ENCODE assay signal across 26 cellular contexts in genomic region chr15:27660676-27661075, GRCh38.
"Had no signal": no experiment of that assay in that cellular context is flagged by ENCODE, and none has a peak within 500 bp of the region (broad histone marks: within the 10 kb centered on the region; RNA-seq: fewer than 3 reads in every experiment).

No MANE protein-coding gene starts in this region.

- H3K36me3 ChIP-seq: breast epithelium, SJCRH30 had no signal

- ATAC-seq: activated CD4-positive, alpha-beta T cell treated with anti-CD3 and anti-CD28 coated beads for 36 hours; activated CD8-positive, alpha-beta T cell treated with anti-CD3 and anti-CD28 coated beads, Interleukin-2, amount 10 ng/mL, durations not matched to agents 7 days and 5 days; activated naive CD8-positive, alpha-beta T cell treated with anti-CD3 and anti-CD28 coated beads, Interleukin-2, amount 50 U/mL, for 24 hours; activated T-cell treated with anti-CD3 and anti-CD28 coated beads, Interleukin-2, amount 50 U/mL, for 4 hours; body of pancreas; K562; Panc1 had no signal

- DNase-seq: activated CD4-positive, alpha-beta T cell treated with anti-CD3 and anti-CD28 coated beads for 36 hours; activated CD4-positive, alpha-beta T cell treated with anti-CD3 and anti-CD28 coated beads, Interleukin-2, amount 10 ng/mL, durations not matched to agents 7 days and 5 days; activated CD4-positive, alpha-beta T cell treated with anti-CD3 and anti-CD28 coated beads, Interleukin-2, amount 50 U/mL, for 48 hours; activated CD8-positive, alpha-beta T cell treated with anti-CD3 and anti-CD28 coated beads, Interleukin-2, amount 10 ng/mL, durations not matched to agents 7 days and 5 days; activated naive CD4-positive, alpha-beta T cell treated with anti-CD3 and anti-CD28 coated beads, Interleukin-2, amount 10 ng/mL, durations not matched to agents 7 days and 5 days; activated naive CD8-positive, alpha-beta T cell treated with anti-CD3 and anti-CD28 coated beads, Interleukin-2, amount 50 U/mL, for 24 hours; activated T-cell treated with anti-CD3 and anti-CD28 coated beads for 4 hours; activated T-cell treated with anti-CD3 and anti-CD28 coated beads, Interleukin-2, amount 50 U/mL, for 4 hours; anterior cingulate cortex; body of pancreas; caudate nucleus; NCI-H1105; NCI-H1417 treated with DMSO at 0.1 percent for 48 hours; NCI-H187 treated with DMSO at 0.1 percent for 48 hours; NCI-H2081; NCI-H345; NCI-H524 treated with DMSO at 0.1 percent for 48 hours; SHP77; SJCRH30; T1000 had no signal

- H3K4me3 Mint-ChIP-seq: activated CD4-positive, alpha-beta T cell treated with anti-CD3 and anti-CD28 coated beads for 36 hours; activated CD4-positive, alpha-beta T cell treated with anti-CD3 and anti-CD28 coated beads, Interleukin-2, amount 10 ng/mL, durations not matched to agents 7 days and 5 days; activated CD8-positive, alpha-beta T cell treated with anti-CD3 and anti-CD28 coated beads, Interleukin-2, amount 10 ng/mL, durations not matched to agents 7 days and 5 days; activated naive CD4-positive, alpha-beta T cell treated with anti-CD3 and anti-CD28 coated beads, Interleukin-2, amount 10 ng/mL, durations not matched to agents 7 days and 5 days; activated naive CD8-positive, alpha-beta T cell; activated naive CD8-positive, alpha-beta T cell treated with anti-CD3 and anti-CD28 coated beads, Interleukin-2, amount 50 U/mL, for 24 hours; activated T-cell treated with anti-CD3 and anti-CD28 coated beads, Interleukin-2, amount 50 U/mL, for 4 hours; activated T-helper 1 cell treated with anti-CD3 and anti-CD28 coated beads, Interleukin-12 subunit alpha, Interleukin-12 subunit beta, Interleukin-2, Interleukin-4 antibody, amounts not matched to agents 30 ng/mL and 10 ng/mL and 1 ng/mL, durations not matched to agents 14 hours and 24 hours and 36 hours had no signal

- H3K36me3 Mint-ChIP-seq: activated naive CD4-positive, alpha-beta T cell treated with anti-CD3 and anti-CD28 coated beads, Interleukin-2, amount 10 ng/mL, durations not matched to agents 7 days and 5 days; activated naive CD8-positive, alpha-beta T cell had no signal

- H3K9me3 Mint-ChIP-seq: activated T-cell treated with anti-CD3 and anti-CD28 coated beads, Interleukin-2, amount 50 U/mL, for 4 hours had no signal

- H3K27me3 Mint-ChIP-seq: activated CD4-positive, alpha-beta T cell treated with anti-CD3 and anti-CD28 coated beads for 36 hours; activated CD4-positive, alpha-beta T cell treated with anti-CD3 and anti-CD28 coated beads, Interleukin-2, amount 10 ng/mL, durations not matched to agents 7 days and 5 days; activated naive CD4-positive, alpha-beta T cell treated with anti-CD3 and anti-CD28 coated beads, Interleukin-2, amount 10 ng/mL, durations not matched to agents 7 days and 5 days; activated naive CD8-positive, alpha-beta T cell; activated naive CD8-positive, alpha-beta T cell treated with anti-CD3 and anti-CD28 coated beads, Interleukin-2, amount 50 U/mL, for 24 hours had no signal

- H3K4me1 Mint-ChIP-seq: activated naive CD4-positive, alpha-beta T cell treated with anti-CD3 and anti-CD28 coated beads, Interleukin-2, amount 10 ng/mL, durations not matched to agents 7 days and 5 days; activated naive CD8-positive, alpha-beta T cell treated with anti-CD3 and anti-CD28 coated beads, Interleukin-2, amount 50 U/mL, for 24 hours had no signal

- H3K27ac Mint-ChIP-seq: activated CD4-positive, alpha-beta T cell treated with anti-CD3 and anti-CD28 coated beads for 36 hours; activated CD4-positive, alpha-beta T cell treated with anti-CD3 and anti-CD28 coated beads, Interleukin-2, amount 10 ng/mL, durations not matched to agents 7 days and 5 days; activated CD8-positive, alpha-beta T cell treated with anti-CD3 and anti-CD28 coated beads, Interleukin-2, amount 10 ng/mL, durations not matched to agents 7 days and 5 days; activated naive CD4-positive, alpha-beta T cell treated with anti-CD3 and anti-CD28 coated beads, Interleukin-2, amount 10 ng/mL, durations not matched to agents 7 days and 5 days; activated naive CD8-positive, alpha-beta T cell; activated naive CD8-positive, alpha-beta T cell treated with anti-CD3 and anti-CD28 coated beads, Interleukin-2, amount 50 U/mL, for 24 hours; activated T-helper 1 cell treated with anti-CD3 and anti-CD28 coated beads, Interleukin-12 subunit alpha, Interleukin-12 subunit beta, Interleukin-2, Interleukin-4 antibody, amounts not matched to agents 30 ng/mL and 10 ng/mL and 1 ng/mL, durations not matched to agents 14 hours and 24 hours and 36 hours had no signal

- H3K4me3 ChIP-seq: body of pancreas, breast epithelium, K562, SJCRH30, SK-N-MC had no signal

- H3K27me3 ChIP-seq: body of pancreas, breast epithelium, SJCRH30 had no signal

- FAIRE-seq: K562 had no signal
